ENCODE assay signal across 9 cellular contexts in the genomic region with DNA sequence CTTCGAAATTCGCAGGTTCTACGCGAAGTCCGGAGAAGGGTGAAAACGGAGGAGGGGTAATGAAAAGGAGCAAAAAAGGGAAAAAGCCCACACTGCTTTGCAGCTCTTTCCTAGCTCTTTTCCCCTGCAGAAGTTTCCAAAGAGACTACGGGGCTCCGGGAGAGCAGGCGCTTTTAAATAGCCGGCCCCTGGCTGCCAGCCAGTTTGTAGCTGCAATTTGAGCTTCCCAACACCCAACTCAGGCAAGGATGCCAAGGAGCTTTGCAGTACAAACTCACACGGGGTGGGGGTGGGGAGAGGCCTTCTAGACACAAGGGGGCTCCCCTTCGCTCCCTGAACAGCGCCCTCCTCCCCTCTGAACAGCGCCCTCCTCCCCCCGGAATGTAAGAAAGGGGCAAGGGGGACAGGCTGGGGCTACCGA. TPM values are rescaled to one million over a fixed set of nuclear protein-coding genes. Genes with fewer than 3 reads are reported as not detected.
A peak's percentile ranks its signal among the peaks of the same experiment; 100 is the strongest.
DNase-seq lines count a peak whose midpoint lies in the region; ATAC-seq and TF ChIP-seq lines count a peak whose summit lies in the region.
"Had no signal": no experiment of that assay in that cellular context is flagged by ENCODE, and none has a peak within 500 bp of the region (broad histone marks: within the 10 kb centered on the region; RNA-seq: fewer than 3 reads in every experiment).

A gene with protein sequence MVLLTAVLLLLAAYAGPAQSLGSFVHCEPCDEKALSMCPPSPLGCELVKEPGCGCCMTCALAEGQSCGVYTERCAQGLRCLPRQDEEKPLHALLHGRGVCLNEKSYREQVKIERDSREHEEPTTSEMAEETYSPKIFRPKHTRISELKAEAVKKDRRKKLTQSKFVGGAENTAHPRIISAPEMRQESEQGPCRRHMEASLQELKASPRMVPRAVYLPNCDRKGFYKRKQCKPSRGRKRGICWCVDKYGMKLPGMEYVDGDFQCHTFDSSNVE (minus strand): TSS at position 149 of the 421 bp plus-strand sequence. CDS start 774 bp downstream, outside the sequence.

- CTCF ChIA-PET in WTC11 (lab: Charles Lee): interaction anchor here (0.6 to 2.7 kb wide), 40 partner anchors 10 to 1106 kb away, joined by 3 to 19 read pairs (median 4); no protein-coding TSS in a partner anchor

- intact Hi-C loops in natural killer cell (cut with micrococcal nuclease): loop anchor here (5.0 kb wide), 1 partner anchor 817 kb away; no protein-coding TSS in a partner anchor

- H3K9me3 Mint-ChIP-seq in WTC11: no peaks in the 10 kb centered on the region
- no peaks in the 10 kb centered on the region for H3K9me3 Mint-ChIP-seq in natural killer cell

- TF ChIP-seq CTCF in NB4 (IDR thresholded peaks at IDR 0.05; ENCODE audit: low read depth, low read length): no peak
- no peak for TF ChIP-seq CTCF in WTC11 (IDR thresholded peaks at IDR 0.05)
- peak; percentile 15 for TF ChIP-seq CTCF in foreskin fibroblast (IDR thresholded peaks at IDR 0.05; ENCODE audit: low read depth, low read length)
- TF ChIP-seq CTCF in natural killer cell (IDR thresholded peaks at IDR 0.05): no peak

- H3K4me3 ChIP-seq in NB4 (ENCODE audit: low read depth, low read length) (no peak within 1 kb of the TSS), foreskin fibroblast (ENCODE audit: low read depth in 1 of 2, low read length in 2 of 2) (peak within 1 kb of the TSS; percentile 55 to 72)
- H3K4me3 ChIP-seq: GM12878 had no signal

- H3K4me3 Mint-ChIP-seq in WTC11 (peak within 1 kb of the TSS; percentile 79), natural killer cell (peak within 1 kb of the TSS; percentile 40)

- POLR2A ChIA-PET in WTC11 (lab: Charles Lee): interaction anchor here (0.6 to 1.3 kb wide), 5 partner anchors 9 to 1592 kb away, joined by 3 to 4 read pairs (median 3); a partner anchor contains a TSS

- DNase-seq in AG20443 (ENCODE audit: low spot score) (peak; percentile 53), NB4 (ENCODE audit: low read depth) (peak; percentile 18), WTC11 (ENCODE audit: low spot score) (peak; percentile 70), foreskin fibroblast (peak; percentile 66 to 91), natural killer cell (no peak), RKO (ENCODE audit: low spot score) (no peak), NAMALWA (ENCODE audit: low spot score) (no peak)

- ATAC-seq in WTC11: peak; percentile 24
- ATAC-seq in natural killer cell: no peak
- ATAC-seq in GM21423 (IDR thresholded peaks at IDR 0.05; ENCODE audit: unreplicated experiment): no peak
- ATAC-seq: GM12878 had no signal

- H3K4me1 Mint-ChIP-seq in WTC11: peaks cover 29% of the 10 kb centered on the region
- H3K4me1 Mint-ChIP-seq in natural killer cell: peaks cover 17 to 36% of the 10 kb centered on the region in 2 donors

- H3K36me3 Mint-ChIP-seq in WTC11 (no peaks in the 10 kb centered on the region), natural killer cell (no peaks in the 10 kb centered on the region)

- H3K27me3 Mint-ChIP-seq in WTC11 (ENCODE audit: low read depth): peaks cover 35% of the 10 kb centered on the region
- H3K27me3 Mint-ChIP-seq in natural killer cell (ENCODE audit: low read depth in 2 of 2): peaks cover 21 to 63% of the 10 kb centered on the region in 2 donors

- H3K27ac Mint-ChIP-seq in WTC11 (peak within 1 kb of the TSS; percentile 3; the same call in 1 of the 2 replicates), natural killer cell (no peak within 1 kb of the TSS)

- no peak for TF ChIP-seq POLR2A in NB4 (IDR thresholded peaks at IDR 0.05; ENCODE audit: extremely low read depth, insufficient read length)

TF ChIP-seq in WTC11, 78 proteins besides CTCF, POLR2A, EP300 and RAD21:
- peak; percentile 83; the same call in 1 of the 2 replicates for TF ChIP-seq TEAD1 (CRISPR knock-in tag; IDR thresholded peaks at IDR 0.05)
- TF ChIP-seq, protein P1, sequence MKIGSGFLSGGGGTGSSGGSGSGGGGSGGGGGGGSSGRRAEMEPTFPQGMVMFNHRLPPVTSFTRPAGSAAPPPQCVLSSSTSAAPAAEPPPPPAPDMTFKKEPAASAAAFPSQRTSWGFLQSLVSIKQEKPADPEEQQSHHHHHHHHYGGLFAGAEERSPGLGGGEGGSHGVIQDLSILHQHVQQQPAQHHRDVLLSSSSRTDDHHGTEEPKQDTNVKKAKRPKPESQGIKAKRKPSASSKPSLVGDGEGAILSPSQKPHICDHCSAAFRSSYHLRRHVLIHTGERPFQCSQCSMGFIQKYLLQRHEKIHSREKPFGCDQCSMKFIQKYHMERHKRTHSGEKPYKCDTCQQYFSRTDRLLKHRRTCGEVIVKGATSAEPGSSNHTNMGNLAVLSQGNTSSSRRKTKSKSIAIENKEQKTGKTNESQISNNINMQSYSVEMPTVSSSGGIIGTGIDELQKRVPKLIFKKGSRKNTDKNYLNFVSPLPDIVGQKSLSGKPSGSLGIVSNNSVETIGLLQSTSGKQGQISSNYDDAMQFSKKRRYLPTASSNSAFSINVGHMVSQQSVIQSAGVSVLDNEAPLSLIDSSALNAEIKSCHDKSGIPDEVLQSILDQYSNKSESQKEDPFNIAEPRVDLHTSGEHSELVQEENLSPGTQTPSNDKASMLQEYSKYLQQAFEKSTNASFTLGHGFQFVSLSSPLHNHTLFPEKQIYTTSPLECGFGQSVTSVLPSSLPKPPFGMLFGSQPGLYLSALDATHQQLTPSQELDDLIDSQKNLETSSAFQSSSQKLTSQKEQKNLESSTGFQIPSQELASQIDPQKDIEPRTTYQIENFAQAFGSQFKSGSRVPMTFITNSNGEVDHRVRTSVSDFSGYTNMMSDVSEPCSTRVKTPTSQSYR (CRISPR knock-in tag; IDR thresholded peaks at IDR 0.05): peak; percentile 61; the same call in 1 of the 2 replicates
- peak; percentile 94 for TF ChIP-seq ZNF263 (CRISPR knock-in tag; IDR thresholded peaks at IDR 0.05; ENCODE audit: low read depth)
- TF ChIP-seq TP53 (CRISPR knock-in tag; IDR thresholded peaks at IDR 0.05): 0 out of 2 replicates have a peak, but pooled peaks have one; percentile 13
- 0 out of 2 replicates have a peak, but pooled peaks have one; percentile 23 for TF ChIP-seq ZNF396 (CRISPR knock-in tag; IDR thresholded peaks at IDR 0.05; ENCODE audit: borderline replicate concordance)
- TF ChIP-seq, protein P2, sequence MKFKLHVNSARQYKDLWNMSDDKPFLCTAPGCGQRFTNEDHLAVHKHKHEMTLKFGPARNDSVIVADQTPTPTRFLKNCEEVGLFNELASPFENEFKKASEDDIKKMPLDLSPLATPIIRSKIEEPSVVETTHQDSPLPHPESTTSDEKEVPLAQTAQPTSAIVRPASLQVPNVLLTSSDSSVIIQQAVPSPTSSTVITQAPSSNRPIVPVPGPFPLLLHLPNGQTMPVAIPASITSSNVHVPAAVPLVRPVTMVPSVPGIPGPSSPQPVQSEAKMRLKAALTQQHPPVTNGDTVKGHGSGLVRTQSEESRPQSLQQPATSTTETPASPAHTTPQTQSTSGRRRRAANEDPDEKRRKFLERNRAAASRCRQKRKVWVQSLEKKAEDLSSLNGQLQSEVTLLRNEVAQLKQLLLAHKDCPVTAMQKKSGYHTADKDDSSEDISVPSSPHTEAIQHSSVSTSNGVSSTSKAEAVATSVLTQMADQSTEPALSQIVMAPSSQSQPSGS (CRISPR knock-in tag; IDR thresholded peaks at IDR 0.05; ENCODE audit: borderline replicate concordance, low read depth): no peak
- no peak for TF ChIP-seq RELA (CRISPR knock-in tag; IDR thresholded peaks at IDR 0.05; ENCODE audit: borderline replicate concordance)
- no peak for TF ChIP-seq NR3C1 (CRISPR knock-in tag; conservative IDR thresholded peaks at IDR 0.05; ENCODE audit: low read depth)
- TF ChIP-seq, protein P3, sequence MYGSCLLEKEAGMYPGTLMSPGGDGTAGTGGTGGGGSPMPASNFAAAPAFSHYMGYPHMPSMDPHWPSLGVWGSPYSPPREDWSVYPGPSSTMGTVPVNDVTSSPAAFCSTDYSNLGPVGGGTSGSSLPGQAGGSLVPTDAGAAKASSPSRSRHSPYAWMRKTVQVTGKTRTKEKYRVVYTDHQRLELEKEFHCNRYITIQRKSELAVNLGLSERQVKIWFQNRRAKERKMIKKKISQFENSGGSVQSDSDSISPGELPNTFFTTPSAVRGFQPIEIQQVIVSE (CRISPR knock-in tag; IDR thresholded peaks at IDR 0.05; ENCODE audit: borderline replicate concordance): no peak
- TF ChIP-seq TEAD4 (CRISPR knock-in tag; IDR thresholded peaks at IDR 0.05): 0 out of 2 replicates have a peak, but pooled peaks have one; percentile 60
- TF ChIP-seq ZNF121 (CRISPR knock-in tag; IDR thresholded peaks at IDR 0.05): no peak
- no peak for TF ChIP-seq ZNF317 (CRISPR knock-in tag; IDR thresholded peaks at IDR 0.05; ENCODE audit: borderline replicate concordance, low read depth)

RNA-seq across cellular contexts. Expression of the gene that starts here (rescaled TPM):
- total RNA-seq in WTC11 (2021) (5.3 to 12.5 TPM (median 6.4 TPM) in 3 replicates), natural killer cell (not detected)

Comparison
In these comparisons a context has a peak if more than half of its experiments do, and no peak if none do; other contexts are left out.
1. DNase-seq: peak in AG20443 (single experiment), NB4 (single experiment), WTC11 (single experiment) and foreskin fibroblast (2 of 2); none in natural killer cell (single experiment), RKO (single experiment) and NAMALWA (single experiment).